12 cellular contexts compared by ENCODE assay signal in the genomic region with DNA sequence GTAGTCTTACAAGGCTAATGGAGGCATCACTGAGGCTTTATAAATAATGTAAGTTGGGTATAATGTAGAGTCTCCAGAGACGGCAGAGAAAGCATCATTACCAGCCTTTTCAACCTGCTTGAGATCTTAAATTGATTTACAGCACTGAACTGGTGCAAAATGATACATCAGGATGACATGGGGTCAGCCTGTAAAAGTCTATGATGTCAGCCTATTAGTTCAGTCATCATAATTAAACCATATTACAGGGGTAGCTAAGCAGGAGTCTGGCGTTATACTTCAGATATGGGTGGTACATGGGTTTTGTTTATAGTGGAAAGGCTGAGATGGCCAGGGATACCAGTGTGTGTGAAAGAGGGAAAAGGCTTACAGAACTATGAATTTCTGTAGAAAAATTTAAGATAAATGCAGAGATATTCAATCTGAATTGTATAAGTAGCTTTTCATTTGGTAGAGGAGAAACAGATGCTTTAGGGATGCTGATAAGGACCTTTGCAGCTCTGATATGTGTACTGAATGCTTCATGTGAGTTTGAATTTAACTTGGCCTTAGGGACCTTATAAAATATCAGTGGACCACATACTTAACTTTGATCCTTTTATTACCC. TPM values are rescaled to one million over a fixed set of nuclear protein-coding genes. Genes with fewer than 3 reads are reported as not detected.
DNase-seq lines count a peak whose midpoint lies in the region; ATAC-seq and TF ChIP-seq lines count a peak whose summit lies in the region.
"Had no signal": no experiment of that assay in that cellular context is flagged by ENCODE, and none has a peak within 500 bp of the region (broad histone marks: within the 10 kb centered on the region; RNA-seq: fewer than 3 reads in every experiment).

No MANE protein-coding gene starts in this region.

- intact Hi-C loops in lower lobe of right lung (cut with DNase I) = no loop called here

- H3K4me1 ChIP-seq in BE2C (peaks cover 2% of the 10 kb centered on the region; the same call in 1 of the 2 replicates), HUES48 (ENCODE audit: control insufficient read depth, insufficient read depth, low read length) (peaks cover 31% of the 10 kb centered on the region), lower lobe of right lung (peaks cover 33% of the 10 kb centered on the region)

- H3K9ac ChIP-seq in HUES48 (ENCODE audit: low read depth, low read length) = no peak overlapping the region

- H3K9me3 ChIP-seq in BE2C (no peaks in the 10 kb centered on the region), HUES48 (ENCODE audit: control insufficient read depth, insufficient read depth, low read length) (no peaks in the 10 kb centered on the region), lower lobe of right lung (no peaks in the 10 kb centered on the region)

- H3K36me3 ChIP-seq in BE2C (peaks cover 2% of the 10 kb centered on the region; the same call in 1 of the 2 replicates), HUES48 (ENCODE audit: control insufficient read depth, insufficient read depth, low read length) (no peaks in the 10 kb centered on the region), lower lobe of right lung (no peaks in the 10 kb centered on the region)

- H3K4me3 ChIP-seq in BE2C (ENCODE audit: low read depth, low read length) (peak overlapping the region; percentile 89), HUES48 (ENCODE audit: low read depth, low read length) (0 out of 2 replicates have a peak overlapping the region, but pooled peaks have one; percentile 6), lower lobe of right lung (peak overlapping the region; percentile 2)

- H3K27ac ChIP-seq in HUES48 (ENCODE audit: low read depth, low read length) (no peak overlapping the region), lower lobe of right lung (no peak overlapping the region)
- H3K27ac ChIP-seq: PC-9 had no signal

- TF ChIP-seq CTCF in BE2C (IDR thresholded peaks at IDR 0.05; ENCODE audit: low read depth, low read length) = no peak
- no peak for TF ChIP-seq CTCF in lower lobe of right lung (IDR thresholded peaks at IDR 0.05)

- ATAC-seq in lower lobe of right lung = no peak
- ATAC-seq in HG02588 (IDR thresholded peaks at IDR 0.05; ENCODE audit: unreplicated experiment) = no peak
- ATAC-seq: T-cell had no signal

- DNase-seq in BE2C = peak; percentile 16
- DNase-seq in SK-N-DZ (ENCODE audit: low spot score) = peak; percentile 87
- no peak for DNase-seq in lower lobe of right lung
- DNase-seq in stimulated activated CD4-positive, alpha-beta T cell treated with anti-CD3 and anti-CD28 coated beads, Interleukin-2, amount 100 ng/mL, for 24 hours = no peak
- DNase-seq in CD1c-positive myeloid dendritic cell (ENCODE audit: extremely low spot score) = no peak
- no peak for DNase-seq in stimulated activated CD4-positive, alpha-beta T cell treated with anti-CD3 and anti-CD28 coated beads, Interleukin-1b, Interleukin-23, amount 100 ng/mL, for 48 hours
- DNase-seq: mesendoderm, PC-9, T-cell had no signal

- H3K27me3 ChIP-seq in BE2C (no peaks in the 10 kb centered on the region), HUES48 (ENCODE audit: control insufficient read depth, insufficient read depth, low read length) (peaks cover 5% of the 10 kb centered on the region; the same call in 1 of the 2 replicates), lower lobe of right lung (ENCODE audit: low read depth) (no peaks in the 10 kb centered on the region)

RNA-seq across cellular contexts. Expression of gene SMAD1, which starts 2.7 kb away (rescaled TPM):
- 14.4 TPM for polyA plus RNA-seq in BE2C (2012; ENCODE audit: insufficient read depth, insufficient read length, low read depth)
- 21.1 and 21.6 TPM in 2 replicates for polyA plus RNA-seq in SK-N-DZ (2014; cell fraction: cytosol; rRNA removed)
- 10.1 and 19.8 TPM in 2 replicates for polyA plus RNA-seq in SK-N-DZ (2014; cell fraction: nucleus; rRNA removed)
- total RNA-seq in lower lobe of right lung = 15.8 TPM
- polyA plus RNA-seq: IgD-negative memory B cell had no signal

Comparison
In these comparisons a context has a peak if more than half of its experiments do, and no peak if none do; other contexts are left out.
1. DNase-seq: peak in BE2C (single experiment) and SK-N-DZ (single experiment); none in lower lobe of right lung (single experiment), stimulated activated CD4-positive, alpha-beta T cell treated with anti-CD3 and anti-CD28 coated beads, Interleukin-2, amount 100 ng/mL, for 24 hours (0 of 2), CD1c-positive myeloid dendritic cell (single experiment) and stimulated activated CD4-positive, alpha-beta T cell treated with anti-CD3 and anti-CD28 coated beads, Interleukin-1b, Interleukin-23, amount 100 ng/mL, for 48 hours (single experiment).
2. H3K4me3 ChIP-seq: peak in every context shown above with its lines; median percentile 89 in BE2C; 6 in HUES48; 2 in lower lobe of right lung.